8 cellular contexts compared by ENCODE assay signal in genomic region chr19:1275976-1276619, GRCh38. TPM values are rescaled to one million over a fixed set of nuclear protein-coding genes. Genes with fewer than 3 reads are reported as not detected.
DNase-seq lines count a peak whose midpoint lies in the region; ATAC-seq and TF ChIP-seq lines count a peak whose summit lies in the region.

No MANE protein-coding gene starts in this region.

- peak; percentile 17 for TF ChIP-seq POLR2A in prostate gland (IDR thresholded peaks at IDR 0.05)

- H3K4me3 ChIP-seq in GM12864 (ENCODE audit: low read depth, low read length) (peak overlapping the region; percentile 75), SJCRH30 (peak overlapping the region; percentile 72), fibroblast of lung (replicated peaks in 1 of 4; ENCODE audit: control extremely low read depth in 1 of 4, insufficient read depth in 1 of 4, low read depth in 3 of 4, low read length in 4 of 4) (peak overlapping the region; percentile 52 to 72 (median 63)), prostate gland (peak overlapping the region; percentile 53 to 78)

- H3K9me3 ChIP-seq in SJCRH30 (replicated peaks) = no peaks in the 10 kb centered on the region
- H3K9me3 ChIP-seq in fibroblast of lung (ENCODE audit: control insufficient read depth, insufficient read depth, low read depth, low read length) = no peaks in the 10 kb centered on the region
- no peaks in the 10 kb centered on the region for H3K9me3 ChIP-seq in prostate gland

- no peaks in the 10 kb centered on the region for H3K4me1 ChIP-seq in SJCRH30
- peaks cover 28% of the 10 kb centered on the region for H3K4me1 ChIP-seq in fibroblast of lung (ENCODE audit: control insufficient read depth, extremely low read depth, insufficient read depth, low read length)
- peaks cover 46% of the 10 kb centered on the region for H3K4me1 ChIP-seq in prostate gland (replicated peaks)

- H2AFZ ChIP-seq in fibroblast of lung (ENCODE audit: low read length) = no peak overlapping the region

- intact Hi-C loops in prostate gland (cut with DNase I) = loop anchor here (5.0 to 10.0 kb wide), 4 partner anchors 81 to 226 kb away; partner anchors contain the start of genes DAZAP1, GAMT and RPS15

- H3K4me2 ChIP-seq in fibroblast of lung (ENCODE audit: extremely low read depth, insufficient read depth, low read length) = peak overlapping the region; percentile 93

- H4K20me1 ChIP-seq in fibroblast of lung (ENCODE audit: control insufficient read depth, extremely low read depth, insufficient read depth, low read length) = no peaks in the 10 kb centered on the region

- no peak for TF ChIP-seq CTCF in GM12864 (IDR thresholded peaks at IDR 0.05; ENCODE audit: low read depth, low read length, missing control alignments)
- no peak for TF ChIP-seq CTCF in fibroblast of lung (conservative IDR thresholded peaks at IDR 0.05 in 1 of 2, IDR thresholded peaks at IDR 0.05 in 1 of 2; ENCODE audit: low read depth in 1 of 2, low read length in 2 of 2)
- TF ChIP-seq CTCF in prostate gland (IDR thresholded peaks at IDR 0.05) = no peak

- peak overlapping the region; percentile 72 for H3K27ac ChIP-seq in SJCRH30
- peak overlapping the region; percentile 92 for H3K27ac ChIP-seq in fibroblast of lung (ENCODE audit: insufficient read depth, low read length)
- H3K27ac ChIP-seq in prostate gland = peak overlapping the region; percentile 94 to 99

- whole genome bisulfite sequencing in prostate gland = 4% methylated on average over 40 of the region's 43 CpGs

- ATAC-seq in HG03196 (IDR thresholded peaks at IDR 0.05; ENCODE audit: unreplicated experiment) = no peak

- H3K27me3 ChIP-seq in SJCRH30 (no peaks in the 10 kb centered on the region), fibroblast of lung (ENCODE audit: control insufficient read depth, insufficient read depth, low read length) (no peaks in the 10 kb centered on the region), prostate gland (replicated peaks; ENCODE audit: insufficient read depth) (no peaks in the 10 kb centered on the region)

- peak overlapping the region; percentile 85 for H3K9ac ChIP-seq in fibroblast of lung (ENCODE audit: insufficient read depth, low read length)

- DNase-seq in GM12864 (ENCODE audit: low read depth) (no peak), SJCRH30 (no peak), fibroblast of lung (ENCODE audit: low read depth in 2 of 2) (no peak), prostate gland (ENCODE audit: low spot score) (peak; percentile 33), islet precursor cell (no peak), hepatic stellate cell (ENCODE audit: low spot score) (no peak)
- no peak for DNase-seq in stimulated activated CD4-positive, alpha-beta T cell treated with anti-CD3 and anti-CD28 coated beads, Interleukin-4, amount 100 ng/mL, for 24 hours

- H3K36me3 ChIP-seq in SJCRH30 = peaks cover 34% of the 10 kb centered on the region
- H3K36me3 ChIP-seq in fibroblast of lung (ENCODE audit: control insufficient read depth, insufficient read depth, low read length) = peaks cover 49% of the 10 kb centered on the region
- H3K36me3 ChIP-seq in prostate gland = peaks cover 9 to 31% of the 10 kb centered on the region in 2 donors

- peaks cover 44% of the 10 kb centered on the region for H3K79me2 ChIP-seq in fibroblast of lung (ENCODE audit: control insufficient read depth, insufficient read depth, low read length)

RNA-seq across cellular contexts. Expression of gene FAM174C, which starts 0.8 kb away (rescaled TPM):
- total RNA-seq in SJCRH30 (2014; rRNA removed; shearing (Covaris generic)) = 22.3 and 25.1 TPM in 2 replicates
- total RNA-seq in fibroblast of lung = 22.5 and 24.7 TPM in 2 replicates
- polyA plus RNA-seq in fibroblast of lung = 16.1 and 23.7 TPM in 2 replicates
- polyA plus RNA-seq in fibroblast of lung (2012) = 34.6 and 64.3 TPM in 2 replicates
- polyA minus RNA-seq in fibroblast of lung (ENCODE audit: low replicate concordance) = 12.0 and 14.1 TPM in 2 replicates
- 10 to 100 TPM; 95.1 to 98.7 TPM for total RNA-seq in prostate gland

RNA-seq across cellular contexts. Expression of gene CIRBP, which starts 7.0 kb away (rescaled TPM):
- 159 and 181 TPM in 2 replicates for total RNA-seq in SJCRH30 (2014; rRNA removed; shearing (Covaris generic))
- 104 and 110 TPM in 2 replicates for total RNA-seq in fibroblast of lung
- polyA plus RNA-seq in fibroblast of lung = 260 and 298 TPM in 2 replicates
- 315 and 327 TPM in 2 replicates for polyA plus RNA-seq in fibroblast of lung (2012)
- 45.9 and 74.1 TPM in 2 replicates for polyA minus RNA-seq in fibroblast of lung (ENCODE audit: low replicate concordance)
- total RNA-seq in prostate gland = 100 to 1,000 TPM; 753 to 863 TPM

RNA-seq across cellular contexts. Expression of gene EFNA2, which starts 9.6 kb away (rescaled TPM):
- 1.0 and 2.8 TPM in 2 replicates for total RNA-seq in SJCRH30 (2014; rRNA removed; shearing (Covaris generic))
- total RNA-seq in fibroblast of lung (0.17 TPM in 1 of 2 replicates, not detected in the other), prostate gland (not detected)
- not detected in 2 replicates for polyA plus RNA-seq in fibroblast of lung
- polyA plus RNA-seq in fibroblast of lung (2012) = not detected in 2 replicates
- polyA minus RNA-seq in fibroblast of lung (ENCODE audit: low replicate concordance) = not detected in 2 replicates

RNA-seq across cellular contexts. Expression of gene MIDN, which starts 27.7 kb away (rescaled TPM):
- total RNA-seq in SJCRH30 (2014; rRNA removed; shearing (Covaris generic)) = 9.1 TPM in 2 replicates
- total RNA-seq in fibroblast of lung (13.6 and 18.8 TPM in 2 replicates), prostate gland (10 to 100 TPM; 35.8 to 42.9 TPM)
- polyA plus RNA-seq in fibroblast of lung = 12.0 and 18.0 TPM in 2 replicates
- 30.3 and 40.2 TPM in 2 replicates for polyA plus RNA-seq in fibroblast of lung (2012)
- 27.6 and 36.6 TPM in 2 replicates for polyA minus RNA-seq in fibroblast of lung (ENCODE audit: low replicate concordance)

RNA-seq across cellular contexts. Expression of gene ATP5F1D, which starts 34.5 kb away (rescaled TPM):
- 25.5 and 32.2 TPM in 2 replicates for total RNA-seq in SJCRH30 (2014; rRNA removed; shearing (Covaris generic))
- 13.4 and 20.5 TPM in 2 replicates for total RNA-seq in fibroblast of lung
- polyA plus RNA-seq in fibroblast of lung = 53.8 and 79.8 TPM in 2 replicates
- 174 and 278 TPM in 2 replicates for polyA plus RNA-seq in fibroblast of lung (2012)
- polyA minus RNA-seq in fibroblast of lung (ENCODE audit: low replicate concordance) = 23.2 and 31.0 TPM in 2 replicates
- total RNA-seq in prostate gland = 100 to 1,000 TPM; 109 to 151 TPM
